Comparison of ENCODE assay signal across 21 cellular contexts in genomic region chr1:233679598-233679997, GRCh38.
"Had no signal": no experiment of that assay in that cellular context is flagged by ENCODE, and none has a peak within 500 bp of the region (broad histone marks: within the 10 kb centered on the region; RNA-seq: fewer than 3 reads in every experiment).

No MANE protein-coding gene starts in this region.

- H3K9me3 Mint-ChIP-seq: stimulated activated memory B cell treated with anti-CD40 and anti-IgM and Interleukin-4, amounts not matched to agents 10 μg/mL and 1 μg/mL and 100 μg/mL, for 72 hours; stimulated activated naive CD8-positive, alpha-beta T cell treated with anti-CD3 and anti-CD28 coated beads, Interleukin-15, Interleukin-2, amounts not matched to agents 100 ng/mL and 50 ng/mL, for 24 hours had no signal

- H3K4me2 ChIP-seq: smooth muscle cell had no signal

- H3K27ac Mint-ChIP-seq: naive thymus-derived CD8-positive, alpha-beta T cell; stimulated activated memory B cell treated with anti-CD40 and anti-IgM and Interleukin-4, amounts not matched to agents 10 μg/mL and 1 μg/mL and 100 μg/mL, for 72 hours; stimulated activated naive CD8-positive, alpha-beta T cell treated with anti-CD3 and anti-CD28 coated beads, Interleukin-15, Interleukin-2, amounts not matched to agents 100 ng/mL and 50 ng/mL, for 24 hours had no signal

- H3K27me3 Mint-ChIP-seq: stimulated activated memory B cell treated with anti-CD40 and anti-IgM and Interleukin-4, amounts not matched to agents 10 μg/mL and 1 μg/mL and 100 μg/mL, for 72 hours; stimulated activated naive CD8-positive, alpha-beta T cell treated with anti-CD3 and anti-CD28 coated beads, Interleukin-15, Interleukin-2, amounts not matched to agents 100 ng/mL and 50 ng/mL, for 24 hours had no signal

- H3K4me1 Mint-ChIP-seq: naive thymus-derived CD8-positive, alpha-beta T cell; stimulated activated memory B cell treated with anti-CD40 and anti-IgM and Interleukin-4, amounts not matched to agents 10 μg/mL and 1 μg/mL and 100 μg/mL, for 72 hours had no signal

- H3K4me3 Mint-ChIP-seq: naive thymus-derived CD8-positive, alpha-beta T cell; stimulated activated memory B cell treated with anti-CD40 and anti-IgM and Interleukin-4, amounts not matched to agents 10 μg/mL and 1 μg/mL and 100 μg/mL, for 72 hours; stimulated activated naive CD8-positive, alpha-beta T cell treated with anti-CD3 and anti-CD28 coated beads, Interleukin-15, Interleukin-2, amounts not matched to agents 100 ng/mL and 50 ng/mL, for 24 hours had no signal

- H3K36me3 Mint-ChIP-seq: naive thymus-derived CD8-positive, alpha-beta T cell; stimulated activated memory B cell treated with anti-CD40 and anti-IgM and Interleukin-4, amounts not matched to agents 10 μg/mL and 1 μg/mL and 100 μg/mL, for 72 hours had no signal

- H3K4me1 ChIP-seq: esophagus squamous epithelium, gastroesophageal sphincter, psoas muscle, tibial artery, upper lobe of right lung, vagina had no signal

- ATAC-seq: gastroesophageal sphincter; left colon; mucosa of descending colon; naive thymus-derived CD8-positive, alpha-beta T cell; psoas muscle; stimulated activated memory B cell treated with anti-CD40 and anti-IgM and Interleukin-4, amounts not matched to agents 10 μg/mL and 1 μg/mL and 100 μg/mL, for 72 hours; upper lobe of right lung had no signal

- H3K9me3 ChIP-seq: esophagus squamous epithelium, gastroesophageal sphincter, mucosa of descending colon, neutrophil, psoas muscle, tibial artery, upper lobe of right lung, vagina had no signal

- H3K27ac ChIP-seq: epithelial cell of prostate, esophagus squamous epithelium, gastroesophageal sphincter, neutrophil, psoas muscle, tibial artery, upper lobe of right lung, vagina had no signal

- H3K4me3 ChIP-seq: esophagus squamous epithelium, gastroesophageal sphincter, mucosa of descending colon, psoas muscle, smooth muscle cell, tibial artery, upper lobe of right lung, vagina had no signal

- H3K27me3 ChIP-seq: esophagus squamous epithelium, gastroesophageal sphincter, neutrophil, tibial artery, upper lobe of right lung, vagina had no signal

- H3K36me3 ChIP-seq: esophagus squamous epithelium, gastroesophageal sphincter, neutrophil, tibial artery, upper lobe of right lung, vagina had no signal

- DNase-seq: effector memory CD4-positive, alpha-beta T cell; esophagus squamous epithelium; foreskin fibroblast; glutamatergic neuron; kidney; left colon; mammary epithelial cell; mucosa of descending colon; naive thymus-derived CD8-positive, alpha-beta T cell; psoas muscle; stimulated activated CD4-positive, alpha-beta T cell treated with anti-CD3 and anti-CD28 coated beads, Interleukin-2, amount 100 ng/mL, for 48 hours; stimulated activated CD8-positive, alpha-beta memory T cell treated with anti-CD3 and anti-CD28 coated beads, Interleukin-4, amount 100 ng/mL, for 48 hours; tibial artery; upper lobe of right lung had no signal
